ENCODE assay signal across 27 cellular contexts in genomic region chr12:80208081-80208480, GRCh38.
"Had no signal": no experiment of that assay in that cellular context is flagged by ENCODE, and none has a peak within 500 bp of the region (broad histone marks: within the 10 kb centered on the region; RNA-seq: fewer than 3 reads in every experiment).

No MANE protein-coding gene starts in this region.

- H3K4me1 ChIP-seq: lower lobe of right lung, parathyroid adenoma, psoas muscle, right lobe of liver, stomach, testis, thyroid gland, transverse colon, upper lobe of left lung, vagina had no signal

- ATAC-seq: left cardiac atrium; left lobe of liver; left ventricle myocardium superior; lower lobe of right lung; naive thymus-derived CD8-positive, alpha-beta T cell; psoas muscle; right lobe of liver; stimulated activated naive B cell treated with anti-CD40 and anti-IgM and Interleukin-4, amounts not matched to agents 10 μg/mL and 1 μg/mL and 100 μg/mL, for 72 hours; stimulated activated naive CD8-positive, alpha-beta T cell treated with anti-CD3 and anti-CD28 coated beads, Interleukin-15, Interleukin-2, amounts not matched to agents 100 U/mL and 50 U/mL, for 24 hours had no signal

- H3K27ac ChIP-seq: hepatocyte, lower lobe of right lung, parathyroid adenoma, psoas muscle, right atrium auricular region, right lobe of liver, stomach, testis, thyroid gland, transverse colon, upper lobe of left lung, vagina had no signal

- H3K4me3 ChIP-seq: hepatocyte, lower lobe of right lung, psoas muscle, right atrium auricular region, right lobe of liver, stomach, testis, thyroid gland, transverse colon, upper lobe of left lung, vagina had no signal

- H3K27me3 ChIP-seq: hepatocyte, right atrium auricular region, right lobe of liver, stomach, testis, thyroid gland, transverse colon, upper lobe of left lung, vagina had no signal

- H3K36me3 ChIP-seq: lower lobe of right lung, right atrium auricular region, right lobe of liver, stomach, thyroid gland, transverse colon, upper lobe of left lung, vagina had no signal

- H2AFZ ChIP-seq: hepatocyte, parathyroid adenoma had no signal

- H3K9me3 ChIP-seq: lower lobe of right lung, psoas muscle, right atrium auricular region, right lobe of liver, stomach, testis, thyroid gland, transverse colon, upper lobe of left lung, vagina had no signal

- DNase-seq: islet precursor cell; kidney glomerular epithelial cell; left cardiac atrium; left ventricle myocardium superior; lower lobe of right lung; mammary epithelial cell; mesenchymal stem cell; naive thymus-derived CD8-positive, alpha-beta T cell; nucleus accumbens; psoas muscle; right lobe of liver; stimulated activated CD4-positive, alpha-beta T cell treated with anti-CD3 and anti-CD28 coated beads, Interleukin-12 subunit alpha, Interleukin-12 subunit beta, amount 100 ng/mL, for 4 hours; stimulated activated CD4-positive, alpha-beta T cell treated with anti-CD3 and anti-CD28 coated beads, Interleukin-15, amount 100 ng/mL, for 24 hours; stimulated activated CD4-positive, alpha-beta T cell treated with anti-CD3 and anti-CD28 coated beads, Interleukin-2, amount 100 ng/mL, for 24 hours; stimulated activated CD4-positive, alpha-beta T cell treated with anti-CD3 and anti-CD28 coated beads, Interleukin-4, amount 100 ng/mL, for 1 hour; stimulated activated naive B cell treated with anti-CD40 and anti-IgM and Interleukin-4, amounts not matched to agents 10 μg/mL and 1 μg/mL and 100 μg/mL, for 72 hours; stimulated activated naive CD8-positive, alpha-beta T cell treated with anti-CD3 and anti-CD28 coated beads, Interleukin-15, Interleukin-2, amounts not matched to agents 100 U/mL and 50 U/mL, for 24 hours; stomach; testis; thyroid gland; transverse colon; upper lobe of left lung had no signal

- H3K4me2 ChIP-seq: hepatocyte had no signal

- H3K79me2 ChIP-seq: hepatocyte, parathyroid adenoma had no signal
